12 cellular contexts compared by ENCODE assay signal in the genomic region with DNA sequence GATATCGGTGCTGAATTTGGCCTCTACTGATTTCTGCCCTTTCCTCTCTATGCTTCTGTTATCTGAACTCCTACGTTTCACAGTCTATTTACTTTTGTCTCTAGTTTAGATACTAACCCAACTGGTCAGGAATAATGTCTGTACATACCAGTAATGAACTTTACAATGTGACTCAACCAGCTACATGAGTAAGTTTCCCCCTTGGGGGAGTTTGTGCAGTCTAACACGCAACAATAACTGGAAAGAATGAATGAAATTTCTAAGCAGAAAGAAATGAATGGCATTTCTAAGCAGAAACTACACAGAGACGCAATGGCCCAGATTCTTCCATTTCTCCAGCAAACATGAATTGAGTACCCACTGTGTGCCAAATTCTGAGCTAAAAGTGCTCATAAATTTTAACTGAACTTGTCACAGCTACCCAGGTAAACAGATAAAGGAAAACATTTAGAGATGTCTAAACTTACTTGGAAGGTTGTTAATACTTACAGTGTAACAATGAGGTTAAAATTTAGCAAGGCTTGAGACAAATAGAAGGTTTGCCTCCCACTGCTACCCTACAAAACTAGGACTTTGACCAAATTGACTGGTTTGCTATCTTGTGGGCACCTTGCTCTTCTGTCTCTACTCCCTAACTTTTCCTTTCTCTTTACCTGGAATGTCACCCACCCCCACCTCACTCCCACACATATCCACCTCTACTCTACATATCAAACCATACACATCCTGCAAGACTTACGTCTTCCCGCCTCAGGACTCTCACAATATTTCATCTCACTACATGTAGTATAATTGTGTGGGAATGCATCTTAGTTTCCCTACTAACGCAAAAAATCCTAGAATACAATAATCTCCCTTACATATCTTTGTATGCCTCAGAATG. TPM values are rescaled to one million over a fixed set of nuclear protein-coding genes. Genes with fewer than 3 reads are reported as not detected.
DNase-seq lines count a peak whose midpoint lies in the region; ATAC-seq, FAIRE-seq and TF ChIP-seq lines count a peak whose summit lies in the region.
"Had no signal": no experiment of that assay in that cellular context is flagged by ENCODE, and none has a peak within 500 bp of the region (broad histone marks: within the 10 kb centered on the region; RNA-seq: fewer than 3 reads in every experiment).

No MANE protein-coding gene starts in this region.

- H3K4me3 Mint-ChIP-seq in CD14-positive monocyte = no peak overlapping the region
- H3K4me3 Mint-ChIP-seq: brain, naive B cell had no signal

- no peak for ATAC-seq in K562
- ATAC-seq in Right ventricle myocardium superior (ENCODE audit: poor library complexity) = no peak

- TF ChIP-seq CTCF in K562 (IDR thresholded peaks at IDR 0.05 in 2 of 3, conservative IDR thresholded peaks at IDR 0.05 in 1 of 3; ENCODE audit: insufficient read depth in 2 of 3, low read depth in 1 of 3, low read length in 3 of 3) = no peak
- no peak for TF ChIP-seq CTCF in CD14-positive monocyte (IDR thresholded peaks at IDR 0.05)

- H2AFZ ChIP-seq in GM23248 (no peak overlapping the region), K562 (ENCODE audit: low read depth, low read length) (no peak overlapping the region)

- H3K4me3 ChIP-seq in GM23248 = no peak overlapping the region
- no peak overlapping the region for H3K4me3 ChIP-seq in K562

- H3K9me1 ChIP-seq in K562 (ENCODE audit: control insufficient read depth, insufficient read depth, low read length) = no peaks in the 10 kb centered on the region

- H3K9me3 Mint-ChIP-seq in CD14-positive monocyte = peaks cover 0 to 2% (median 0%) of the 10 kb centered on the region in 7 donors
- H3K9me3 Mint-ChIP-seq: brain, naive B cell had no signal

- TF ChIP-seq RAD21 in K562 (CRISPR knock-in tag; conservative IDR thresholded peaks at IDR 0.05 in 1 of 2, IDR thresholded peaks at IDR 0.05 in 1 of 2) = no peak

- DNase-seq in AG08396 (ENCODE audit: low spot score) = peak; percentile 51
- peak; percentile 96 for DNase-seq in GM23248
- DNase-seq in K562 (ENCODE audit: extremely low read depth in 1 of 4, low spot score in 3 of 4) = no peak
- peak; percentile 95 for DNase-seq in kidney tubule cell (ENCODE audit: low spot score)
- no peak for DNase-seq in Right ventricle myocardium superior
- DNase-seq in CD14-positive monocyte (ENCODE audit: low spot score) = no peak
- DNase-seq in urothelium cell line (ENCODE audit: low spot score) = no peak
- no peak for DNase-seq in middle frontal gyrus (ENCODE audit: extremely low spot score, low spot score)
- DNase-seq: naive B cell, OCI-M1 had no signal

- WGBS in GM23248 (ENCODE audit: low coverage in 1 of 2, low lambda C conversion rate in 2 of 2, missing lambda C conversion rate in 2 of 2), 2 experiments = 47 to 48% methylated on average over 7 of the region's 7 CpGs
- 11% methylated on average over 7 of the region's 7 CpGs for WGBS in K562 (ENCODE audit: insufficient coverage, low coverage, missing lambda C conversion rate)

- H3K9ac ChIP-seq in GM23248 = no peak overlapping the region
- no peak overlapping the region for H3K9ac ChIP-seq in K562 (ENCODE audit: insufficient read depth in 1 of 2, low read depth in 2 of 2, low read length in 2 of 2)

- no peaks in the 10 kb centered on the region for H3K9me3 ChIP-seq in GM23248 (ENCODE audit: low read depth)
- H3K9me3 ChIP-seq in K562 (replicated peaks; ENCODE audit: control insufficient read depth, insufficient read depth, low read depth, low read length) = no peaks in the 10 kb centered on the region

- no peak for TF ChIP-seq POLR2A in K562 (conservative IDR thresholded peaks at IDR 0.05)

- H4K20me1 ChIP-seq in GM23248 (ENCODE audit: insufficient read depth) (no peaks in the 10 kb centered on the region), K562 (replicated peaks; ENCODE audit: control insufficient read depth, insufficient read depth, low read length) (no peaks in the 10 kb centered on the region)

- H3K27me3 ChIP-seq in GM23248 (replicated peaks; ENCODE audit: insufficient read depth) = no peaks in the 10 kb centered on the region
- H3K27me3 ChIP-seq in K562 (ENCODE audit: control insufficient read depth in 2 of 2, insufficient read depth in 2 of 2, low read length in 2 of 2) = peaks cover 0 to 9% of the 10 kb centered on the region in 2 experiments; a peak in 3 of 5 replicates

- H3K79me2 ChIP-seq in GM23248 (ENCODE audit: insufficient read depth) (no peaks in the 10 kb centered on the region), K562 (ENCODE audit: control insufficient read depth, insufficient read depth, low read length) (no peaks in the 10 kb centered on the region)

- intact Hi-C loops in K562 (cut with micrococcal nuclease) = no loop called here
- intact Hi-C loops in Right ventricle myocardium superior (cut with DNase I) = no loop called here
- intact Hi-C loops in CD14-positive monocyte (cut with micrococcal nuclease) = no loop called here

- no peak for FAIRE-seq in K562 (lab: Jason Lieb, UNC)
- FAIRE-seq in urothelium cell line (lab: Jason Lieb, UNC) = no peak
- FAIRE-seq: islet of Langerhans had no signal

- H3F3A ChIP-seq in GM23248 (ENCODE audit: insufficient read depth) = peaks cover 27% of the 10 kb centered on the region

- H3K9me2 ChIP-seq in GM23248 (ENCODE audit: insufficient read depth) = no peaks in the 10 kb centered on the region; the same call in 1 of the 2 replicates

- H3K4me1 Mint-ChIP-seq in CD14-positive monocyte = no peaks in the 10 kb centered on the region
- H3K4me1 Mint-ChIP-seq: brain, naive B cell had no signal

- H3K36me3 Mint-ChIP-seq in CD14-positive monocyte = no peaks in the 10 kb centered on the region
- H3K36me3 Mint-ChIP-seq: brain, naive B cell had no signal

- peak overlapping the region; percentile 65 for H3K27ac ChIP-seq in GM23248
- no peak overlapping the region for H3K27ac ChIP-seq in K562 (ENCODE audit: extremely low read depth, low read depth, low read length)

- H3K4me2 ChIP-seq in GM23248 (ENCODE audit: unreplicated experiment) (peak overlapping the region; percentile 46), K562 (ENCODE audit: insufficient read depth, low read length) (no peak overlapping the region)

- POLR2A ChIA-PET in K562 (lab: Yijun Ruan, JAX) = no interaction called here

- peaks cover 2 to 4% (median 3%) of the 10 kb centered on the region in 3 donors for H3K27me3 Mint-ChIP-seq in CD14-positive monocyte (ENCODE audit: low read depth in 3 of 3)

- CTCF ChIA-PET in K562 (lab: Yijun Ruan, JAX; ENCODE audit: low intra/inter-chr PET ratio) = no interaction called here

- no peaks in the 10 kb centered on the region for H3K36me3 ChIP-seq in GM23248 (ENCODE audit: low read depth)
- H3K36me3 ChIP-seq in K562 (ENCODE audit: control insufficient read depth, insufficient read depth, low read length) = no peaks in the 10 kb centered on the region

- in situ Hi-C loops in GM23248 (cut with MboI) (no loop called here), K562 (cut with MboI) (no loop called here)

- no peak overlapping the region for H3K27ac Mint-ChIP-seq in CD14-positive monocyte
- H3K27ac Mint-ChIP-seq: brain had no signal

- TF ChIP-seq EP300 in K562 (IDR thresholded peaks at IDR 0.05; ENCODE audit: low read length) = no peak

- H3K4me1 ChIP-seq in GM23248 (ENCODE audit: insufficient read depth) (peaks cover 42% of the 10 kb centered on the region), K562 (replicated peaks in 1 of 2; ENCODE audit: control insufficient read depth in 2 of 2, insufficient read depth in 2 of 2, low read length in 2 of 2) (no peaks in the 10 kb centered on the region)

- no TSS peak for BruUV-seq in K562 (replicated peaks; lab: Mats Ljungman, UMichigan)

RNA-seq across cellular contexts. Expression of gene UPK1B, which starts 11.7 kb away (rescaled TPM):
- 0.13 TPM in 1 of 2 replicates, not detected in the other for total RNA-seq in GM23248 (2014; rRNA removed; shearing (Covaris generic))
- polyA plus RNA-seq in GM23248 (2016; fragmentation: Nextera tagmentation; extraction: Ambion mirVana) (not detected in 2 replicates), K562 (2011; rRNA removed) (0.05 and 1.2 TPM in 2 replicates), K562 (2014; fragmentation: Illumina TruSeq; extraction: Trizol) (0.27 and 0.53 TPM in 2 replicates), K562 (2014; fragmentation: Nextera tagmentation; extraction: Ambion mirVana) (under 1 TPM; 0.51 to 0.96 TPM), K562 (2014; rRNA removed) (0.05 and 0.64 TPM in 2 replicates), CD14-positive monocyte (not detected)
- 0.19 TPM in 1 of 2 replicates, not detected in the other for total RNA-seq in K562 (2011; cell fraction: chromatin; rRNA removed; ENCODE audit: low replicate concordance)
- total RNA-seq in K562 (2011; cell fraction: nucleolus; rRNA removed) = 0.17 TPM in 1 of 2 replicates, not detected in the other
- not detected in 2 replicates for total RNA-seq in K562 (2011; cell fraction: nucleoplasm; rRNA removed)
- total RNA-seq in K562 (2014; rRNA removed) (0.20 and 0.41 TPM in 2 replicates), K562 (2014; rRNA removed; fragmentation: Illumina TruSeq; extraction: Trizol) (0.22 and 0.32 TPM in 2 replicates), K562 (2015; rRNA removed; fragmentation: Illumina TruSeq; extraction: Trizol) (0.23 and 0.58 TPM in 2 replicates), K562 (2021) (0.20 and 0.35 TPM in 2 replicates), Right ventricle myocardium superior (not detected)
- polyA plus RNA-seq in K562 (2011; cell fraction: cytosol; rRNA removed) = 0.13 and 0.48 TPM in 2 replicates
- polyA plus RNA-seq in K562 (2011; cell fraction: nucleus; rRNA removed) = 0.44 TPM in 1 of 2 replicates, not detected in the other
- 0.38 TPM in 1 of 2 replicates, not detected in the other for polyA plus RNA-seq in K562 (2012)
- polyA minus RNA-seq in K562 (2011; rRNA and poly(A)+ RNA removed) = 0.12 and 0.81 TPM in 2 replicates
- not detected in 2 replicates for polyA minus RNA-seq in K562 (2011; cell fraction: cytosol; rRNA and poly(A)+ RNA removed)
- 0.40 TPM in 1 of 2 replicates, not detected in the other for polyA minus RNA-seq in K562 (2011; cell fraction: nucleus; rRNA and poly(A)+ RNA removed)

RNA-seq across cellular contexts. Expression of gene TEX55, which starts 39.1 kb away (rescaled TPM):
- not detected in 2 replicates for total RNA-seq in GM23248 (2014; rRNA removed; shearing (Covaris generic))
- polyA plus RNA-seq in GM23248 (2016; fragmentation: Nextera tagmentation; extraction: Ambion mirVana) (not detected in 2 replicates), K562 (2011; rRNA removed) (not detected in 2 replicates), K562 (2014; fragmentation: Illumina TruSeq; extraction: Trizol) (not detected in 2 replicates), K562 (2014; fragmentation: Nextera tagmentation; extraction: Ambion mirVana) (not detected), K562 (2014; rRNA removed) (not detected in 2 replicates), CD14-positive monocyte (not detected)
- total RNA-seq in K562 (2011; cell fraction: chromatin; rRNA removed; ENCODE audit: low replicate concordance) = not detected in 2 replicates
- total RNA-seq in K562 (2011; cell fraction: nucleolus; rRNA removed) = not detected in 2 replicates
- not detected in 2 replicates for total RNA-seq in K562 (2011; cell fraction: nucleoplasm; rRNA removed)
- total RNA-seq in K562 (2014; rRNA removed) (not detected in 2 replicates), K562 (2014; rRNA removed; fragmentation: Illumina TruSeq; extraction: Trizol) (not detected in 2 replicates), K562 (2015; rRNA removed; fragmentation: Illumina TruSeq; extraction: Trizol) (not detected in 2 replicates), K562 (2021) (not detected in 2 replicates), Right ventricle myocardium superior (not detected)
- not detected in 2 replicates for polyA plus RNA-seq in K562 (2011; cell fraction: cytosol; rRNA removed)
- polyA plus RNA-seq in K562 (2011; cell fraction: nucleus; rRNA removed) = not detected in 2 replicates
- polyA plus RNA-seq in K562 (2012) = not detected in 2 replicates
- polyA minus RNA-seq in K562 (2011; rRNA and poly(A)+ RNA removed) = not detected in 2 replicates
- polyA minus RNA-seq in K562 (2011; cell fraction: cytosol; rRNA and poly(A)+ RNA removed) = not detected in 2 replicates
- not detected in 2 replicates for polyA minus RNA-seq in K562 (2011; cell fraction: nucleus; rRNA and poly(A)+ RNA removed)

RNA-seq across cellular contexts. Expression of gene B4GALT4, which starts 55.6 kb away (rescaled TPM):
- 55.6 and 56.0 TPM in 2 replicates for total RNA-seq in GM23248 (2014; rRNA removed; shearing (Covaris generic))
- polyA plus RNA-seq in GM23248 (2016; fragmentation: Nextera tagmentation; extraction: Ambion mirVana) (64.0 and 67.9 TPM in 2 replicates), K562 (2011; rRNA removed) (10.9 and 12.2 TPM in 2 replicates), K562 (2014; fragmentation: Illumina TruSeq; extraction: Trizol) (8.8 and 10.1 TPM in 2 replicates), K562 (2014; fragmentation: Nextera tagmentation; extraction: Ambion mirVana) (10 to 100 TPM; 14.9 to 17.8 TPM), K562 (2014; rRNA removed) (11.7 and 12.5 TPM in 2 replicates), CD14-positive monocyte (1 to 10 TPM; 5.8 to 7.4 TPM)
- 10.1 and 22.7 TPM in 2 replicates for total RNA-seq in K562 (2011; cell fraction: chromatin; rRNA removed; ENCODE audit: low replicate concordance)
- 9.2 and 9.8 TPM in 2 replicates for total RNA-seq in K562 (2011; cell fraction: nucleolus; rRNA removed)
- total RNA-seq in K562 (2011; cell fraction: nucleoplasm; rRNA removed) = 15.0 and 23.0 TPM in 2 replicates
- total RNA-seq in K562 (2014; rRNA removed) (8.2 and 14.0 TPM in 2 replicates), K562 (2014; rRNA removed; fragmentation: Illumina TruSeq; extraction: Trizol) (13.0 and 14.2 TPM in 2 replicates), K562 (2015; rRNA removed; fragmentation: Illumina TruSeq; extraction: Trizol) (11.2 and 12.8 TPM in 2 replicates), K562 (2021) (10.2 and 13.1 TPM in 2 replicates), Right ventricle myocardium superior (10.5 TPM)
- 2.1 and 6.4 TPM in 2 replicates for polyA plus RNA-seq in K562 (2011; cell fraction: cytosol; rRNA removed)
- 6.1 and 9.6 TPM in 2 replicates for polyA plus RNA-seq in K562 (2011; cell fraction: nucleus; rRNA removed)
- 8.4 and 8.7 TPM in 2 replicates for polyA plus RNA-seq in K562 (2012)
- polyA minus RNA-seq in K562 (2011; rRNA and poly(A)+ RNA removed) = 12.7 and 14.2 TPM in 2 replicates
- 5.4 and 10.1 TPM in 2 replicates for polyA minus RNA-seq in K562 (2011; cell fraction: cytosol; rRNA and poly(A)+ RNA removed)
- 6.3 and 11.2 TPM in 2 replicates for polyA minus RNA-seq in K562 (2011; cell fraction: nucleus; rRNA and poly(A)+ RNA removed)

Comparison
In these comparisons a context has a peak if more than half of its experiments do, and no peak if none do; other contexts are left out.
1. DNase-seq: peak in AG08396 (single experiment), GM23248 (single experiment) and kidney tubule cell (single experiment); none in K562 (0 of 4), Right ventricle myocardium superior (single experiment), CD14-positive monocyte (single experiment), urothelium cell line (single experiment) and middle frontal gyrus (single experiment).